16 cellular contexts compared by ENCODE assay signal in genomic region chr2:175698076-175698475, GRCh38.
"Had no signal": no experiment of that assay in that cellular context is flagged by ENCODE, and none has a peak within 500 bp of the region (broad histone marks: within the 10 kb centered on the region; RNA-seq: fewer than 3 reads in every experiment).

No MANE protein-coding gene starts in this region.

- H3K4me1 ChIP-seq: stomach, testis, upper lobe of left lung had no signal

- DNase-seq: activated CD4-positive, alpha-beta T cell treated with anti-CD3 and anti-CD28 coated beads, Interleukin-2, amount 50 U/mL, for 48 hours; activated CD4-positive, CD25-positive, alpha-beta regulatory T cell treated with anti-CD3 and anti-CD28 coated beads, Interleukin-2, amount 50 U/mL, for 72 hours; activated CD8-positive, alpha-beta memory T cell treated with anti-CD3 and anti-CD28 coated beads, Interleukin-2, amount 10 ng/mL, durations not matched to agents 7 days and 5 days; activated naive CD4-positive, alpha-beta T cell treated with anti-CD3 and anti-CD28 coated beads, Interleukin-2, amount 50 U/mL, for 16 hours; activated T-cell treated with anti-CD3 and anti-CD28 coated beads, Interleukin-2, amount 50 U/mL, for 1 hour; dorsolateral prefrontal cortex; endodermal cell; erythroblast; naive B cell; ovary; stimulated activated CD4-positive, alpha-beta T cell treated with anti-CD3 and anti-CD28 coated beads, Interleukin-1b, Interleukin-23, amount 100 ng/mL, for 48 hours; stomach; testis; upper lobe of left lung had no signal

- H3K36me3 ChIP-seq: cardiac muscle cell, ovary, stomach, upper lobe of left lung had no signal

- H3K4me3 ChIP-seq: cardiac muscle cell, dorsolateral prefrontal cortex, lung, ovary, stomach, testis, upper lobe of left lung had no signal

- H3K27ac ChIP-seq: cardiac muscle cell, dorsolateral prefrontal cortex, ovary, stomach, testis, upper lobe of left lung had no signal

- H3K27me3 ChIP-seq: cardiac muscle cell, ovary, testis, upper lobe of left lung had no signal

- H3K9me3 ChIP-seq: ovary, stomach, testis, upper lobe of left lung had no signal

- ATAC-seq: activated CD8-positive, alpha-beta memory T cell treated with anti-CD3 and anti-CD28 coated beads, Interleukin-2, amount 10 ng/mL, durations not matched to agents 7 days and 5 days had no signal
